Comparison of ENCODE assay signal across 9 cellular contexts in the genomic region with DNA sequence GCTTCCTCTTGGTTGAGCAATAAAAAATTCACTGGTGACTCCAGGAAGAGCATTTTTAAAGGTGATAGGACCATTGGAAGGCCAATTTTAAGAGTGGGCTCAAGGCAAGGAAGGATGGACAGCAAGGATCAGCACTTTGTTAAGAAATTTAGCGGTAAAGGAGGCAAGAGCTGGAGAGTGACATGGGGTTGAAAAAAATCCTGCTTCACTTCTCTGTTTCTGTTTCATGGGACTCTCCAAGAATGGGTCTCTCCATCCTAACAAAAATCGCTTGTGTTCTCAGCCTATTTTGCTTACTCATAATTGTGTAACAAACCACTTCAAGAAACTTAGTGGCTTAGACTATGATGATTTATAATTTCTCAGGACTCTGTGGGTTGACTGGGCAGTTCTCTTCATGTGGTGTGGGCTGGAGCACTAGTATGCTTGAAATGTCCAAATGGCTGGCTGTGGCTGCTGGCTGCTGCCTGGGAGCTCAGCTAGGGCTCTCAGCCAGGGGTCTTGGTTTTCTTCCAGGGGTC. TPM values are rescaled to one million over a fixed set of nuclear protein-coding genes. Genes with fewer than 3 reads are reported as not detected.
A peak's percentile ranks its signal among the peaks of the same experiment; 100 is the strongest.
DNase-seq lines count a peak whose midpoint lies in the region; ATAC-seq and TF ChIP-seq lines count a peak whose summit lies in the region.
"Had no signal": no experiment of that assay in that cellular context is flagged by ENCODE, and none has a peak within 500 bp of the region (broad histone marks: within the 10 kb centered on the region; RNA-seq: fewer than 3 reads in every experiment).

No MANE protein-coding gene starts in this region.

- H3K27ac ChIP-seq in adrenal gland (peak overlapping the region in 1 of 5 donors; percentile 12), neutrophil (peak overlapping the region; percentile 30), ascending aorta (no peak overlapping the region)

- TF ChIP-seq CTCF in GM12865 (IDR thresholded peaks at IDR 0.05; ENCODE audit: insufficient read depth, low read depth, low read length, missing control alignments) (no peak), adrenal gland (IDR thresholded peaks at IDR 0.05) (no peak), neutrophil (IDR thresholded peaks at IDR 0.05) (no peak), ascending aorta (IDR thresholded peaks at IDR 0.05) (no peak)

- H3K36me3 ChIP-seq in adrenal gland (replicated peaks in 1 of 2) = no peaks in the 10 kb centered on the region
- no peaks in the 10 kb centered on the region for H3K36me3 ChIP-seq in neutrophil
- no peaks in the 10 kb centered on the region for H3K36me3 ChIP-seq in ascending aorta

- peak; percentile 37 for ATAC-seq in HG03565 (IDR thresholded peaks at IDR 0.05; ENCODE audit: unreplicated experiment)
- no peak for ATAC-seq in GM19324 (IDR thresholded peaks at IDR 0.05; ENCODE audit: low FRiP score, unreplicated experiment)

- peak; percentile 66 for DNase-seq in GM12865 (ENCODE audit: low read depth)
- peak in 4 of 7 donors; percentile 12 to 26 (median 18) for DNase-seq in adrenal gland
- DNase-seq in NCI-H510A treated with DMSO at 0.1 percent for 48 hours (lab: John Stamatoyannopoulos, UW) = no peak
- no peak for DNase-seq in ascending aorta (ENCODE audit: low spot score in 2 of 2)
- no peak for DNase-seq in SHP77 treated with DMSO at 0.1 percent for 48 hours (lab: John Stamatoyannopoulos, UW)
- DNase-seq: activated naive CD8-positive, alpha-beta T cell treated with anti-CD3 and anti-CD28 coated beads, Interleukin-2, amount 10 ng/mL, durations not matched to agents 7 days and 5 days had no signal

- intact Hi-C loops in adrenal gland (cut with DNase I) (no loop called here), ascending aorta (cut with DNase I) (no loop called here)

- 80 to 92% (median 87%) methylated on average over 2 of the region's 2 CpGs for WGBS in adrenal gland, 4 donors

- no peak for TF ChIP-seq POLR2A in adrenal gland (IDR thresholded peaks at IDR 0.05)

- H3K4me3 ChIP-seq in GM12865 (ENCODE audit: low read depth, low read length) = no peak overlapping the region
- H3K4me3 ChIP-seq in adrenal gland = no peak overlapping the region
- H3K4me3 ChIP-seq in neutrophil (ENCODE audit: low read depth in 1 of 2, low read length in 1 of 2) = no peak overlapping the region
- H3K4me3 ChIP-seq in ascending aorta = no peak overlapping the region

- H3K4me1 ChIP-seq in adrenal gland (replicated peaks in 1 of 2) = peaks cover 0 to 20% of the 10 kb centered on the region in 2 donors
- H3K4me1 ChIP-seq in neutrophil (ENCODE audit: control insufficient read depth in 1 of 2, insufficient read depth in 1 of 2, low read depth in 1 of 2, low read length in 1 of 2) = peaks cover 13 to 25% of the 10 kb centered on the region in 2 experiments
- H3K4me1 ChIP-seq in ascending aorta = peaks cover 0 to 7% of the 10 kb centered on the region in 2 donors

- H3K27me3 ChIP-seq in adrenal gland = no peaks in the 10 kb centered on the region
- peaks cover 13% of the 10 kb centered on the region for H3K27me3 ChIP-seq in neutrophil
- no peaks in the 10 kb centered on the region for H3K27me3 ChIP-seq in ascending aorta

- H3K9me3 ChIP-seq in adrenal gland (replicated peaks in 1 of 3) = no peaks in the 10 kb centered on the region
- no peaks in the 10 kb centered on the region for H3K9me3 ChIP-seq in neutrophil
- peaks cover 0 to 7% of the 10 kb centered on the region in 2 donors for H3K9me3 ChIP-seq in ascending aorta

RNA-seq across cellular contexts. Expression of gene ZNRF2, which starts 59.8 kb away (rescaled TPM):
- total RNA-seq in adrenal gland = 10 to 100 TPM in 7 of 8 donors, 1 to 10 TPM in 1; 9.4 to 36.5 (median 20.4) TPM
- polyA plus RNA-seq in adrenal gland = 1 to 10 TPM; 4.1 to 6.1 (median 4.5) TPM
- total RNA-seq in ascending aorta = 31.7 TPM

Comparison
In these comparisons a context has a peak if more than half of its experiments do, and no peak if none do; other contexts are left out.
1. DNase-seq: peak in GM12865 (single experiment) and adrenal gland (4 of 7); none in NCI-H510A treated with DMSO at 0.1 percent for 48 hours (single experiment), ascending aorta (0 of 2) and SHP77 treated with DMSO at 0.1 percent for 48 hours (single experiment).